In the genomic region with DNA sequence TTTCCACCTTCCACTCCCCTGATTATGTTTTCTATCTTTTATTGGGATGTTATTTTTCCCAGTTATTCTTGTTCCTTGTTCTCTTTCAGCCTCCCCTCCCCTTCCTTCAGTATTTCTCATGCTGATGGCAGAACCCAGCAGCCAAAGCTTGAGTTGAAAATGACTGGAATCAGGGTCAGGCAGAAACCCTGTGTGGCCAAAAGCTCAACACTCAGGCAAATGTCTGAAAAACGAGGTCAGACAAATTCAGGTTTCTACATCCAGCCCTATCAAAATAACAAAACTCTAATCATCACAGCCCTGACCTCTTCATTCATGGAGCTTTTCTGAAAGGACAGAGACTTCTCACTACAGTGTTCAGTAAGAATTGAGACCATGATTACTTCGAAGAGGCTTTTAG, we compare ENCODE assay signal across 25 cellular contexts.
"Had no signal": no experiment of that assay in that cellular context is flagged by ENCODE, and none has a peak within 500 bp of the region (broad histone marks: within the 10 kb centered on the region; RNA-seq: fewer than 3 reads in every experiment).

No MANE protein-coding gene starts in this region.

- H3K9me2 ChIP-seq: SK-N-SH had no signal

- H3K4me1 Mint-ChIP-seq: activated naive CD4-positive, alpha-beta T cell treated with anti-CD3 and anti-CD28 coated beads, Interleukin-2, amount 50 U/mL, for 24 hours; central memory CD8-positive, alpha-beta T cell had no signal

- H3K9ac ChIP-seq: SK-N-SH had no signal

- H3K4me2 ChIP-seq: SK-N-SH had no signal

- H3K9me3 ChIP-seq: MG63, SJCRH30, SK-N-SH had no signal

- H3K27me3 Mint-ChIP-seq: central memory CD8-positive, alpha-beta T cell had no signal

- ATAC-seq: activated CD4-positive, CD25-positive, alpha-beta regulatory T cell treated with anti-CD3 and anti-CD28 coated beads, Interleukin-2, amount 50 U/mL, for 24 hours; activated CD8-positive, alpha-beta T cell treated with anti-CD3 and anti-CD28 coated beads for 36 hours; Panc1 had no signal

- DNase-seq: activated CD4-positive, alpha-beta T cell treated with anti-CD3 and anti-CD28 coated beads for 4 hours; activated CD8-positive, alpha-beta memory T cell treated with anti-CD3 and anti-CD28 coated beads, Interleukin-2, amount 50 U/mL, for 48 hours; activated CD8-positive, alpha-beta T cell treated with anti-CD3 and anti-CD28 coated beads for 36 hours; activated T-cell treated with anti-CD3 and anti-CD28 coated beads, Interleukin-2, amount 50 U/mL, for 1 hour; aorta; MG63; MV-4-11; NCI-H1105; NCI-H1436; NCI-H1694 treated with DMSO at 0.1 percent for 48 hours; NCI-H2029 treated with DMSO at 0.1 percent for 48 hours; NCI-H345; NCI-H510A; NCI-H526 treated with DMSO at 0.1 percent for 48 hours; NCI-H82; Right ventricle myocardium superior; SJCRH30; SK-N-SH; T-helper 1 cell; WERI-Rb-1 had no signal

- H3K4me3 Mint-ChIP-seq: activated CD8-positive, alpha-beta T cell treated with anti-CD3 and anti-CD28 coated beads for 36 hours; activated naive CD4-positive, alpha-beta T cell treated with anti-CD3 and anti-CD28 coated beads, Interleukin-2, amount 50 U/mL, for 24 hours; central memory CD8-positive, alpha-beta T cell had no signal

- H3K27ac ChIP-seq: RWPE1, SJCRH30, WERI-Rb-1 had no signal

- H3K4me1 ChIP-seq: SJCRH30 had no signal

- H3K9me3 Mint-ChIP-seq: activated CD8-positive, alpha-beta T cell treated with anti-CD3 and anti-CD28 coated beads for 36 hours had no signal

- H3K27me3 ChIP-seq: MG63, SJCRH30 had no signal

- H3K4me3 ChIP-seq: MG63, SJCRH30 had no signal

- H3K36me3 ChIP-seq: MG63, SJCRH30, WERI-Rb-1 had no signal

- H3K27ac Mint-ChIP-seq: activated CD8-positive, alpha-beta T cell treated with anti-CD3 and anti-CD28 coated beads for 36 hours; activated naive CD4-positive, alpha-beta T cell treated with anti-CD3 and anti-CD28 coated beads, Interleukin-2, amount 50 U/mL, for 24 hours had no signal

- H3K36me3 Mint-ChIP-seq: activated naive CD4-positive, alpha-beta T cell treated with anti-CD3 and anti-CD28 coated beads, Interleukin-2, amount 50 U/mL, for 24 hours had no signal
